Comparison of ENCODE assay signal across 8 cellular contexts in the genomic region with DNA sequence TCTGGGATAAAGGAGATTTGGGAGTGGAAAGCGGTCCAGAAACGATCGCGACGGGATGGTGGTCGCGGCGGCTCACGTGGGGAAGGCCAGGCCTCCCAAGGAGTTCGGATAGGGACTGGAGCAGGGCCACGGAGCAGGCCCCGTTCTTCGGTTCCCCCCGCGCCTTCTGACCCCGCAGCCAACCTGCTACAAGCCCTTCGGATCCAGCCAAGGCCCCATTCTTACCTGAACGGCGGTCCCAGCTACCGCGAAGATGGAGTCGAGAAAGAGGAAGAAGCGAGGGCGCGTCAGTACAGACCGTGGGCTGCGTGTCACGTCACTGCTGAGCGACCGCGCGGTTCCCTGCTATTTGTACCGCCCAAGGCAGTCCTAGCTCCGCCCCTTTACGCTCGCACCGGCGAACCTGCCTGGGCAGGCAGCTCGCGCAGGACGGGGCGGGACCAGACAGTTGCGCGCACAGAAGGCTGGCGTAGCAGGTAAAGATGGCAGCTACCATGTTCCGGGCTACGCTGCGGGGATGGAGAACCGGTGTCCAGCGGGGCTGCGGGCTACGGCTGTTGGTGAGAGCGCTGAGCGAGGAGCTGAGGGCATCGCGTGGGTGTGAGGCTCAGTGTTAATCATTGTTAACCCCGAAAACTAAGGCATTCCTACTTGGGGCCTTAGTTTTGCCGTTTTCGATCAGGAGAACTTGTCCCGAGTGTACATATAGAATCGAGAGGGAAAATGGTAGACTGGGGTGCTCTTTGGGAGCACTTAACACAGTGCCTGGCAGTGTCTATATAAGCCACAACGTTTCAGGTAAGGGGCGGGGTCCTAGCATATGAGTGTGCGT. TPM values are rescaled to one million over a fixed set of nuclear protein-coding genes. Genes with fewer than 3 reads are reported as not detected.
A peak's percentile ranks its signal among the peaks of the same experiment; 100 is the strongest.
DNase-seq lines count a peak whose midpoint lies in the region; ATAC-seq and TF ChIP-seq lines count a peak whose summit lies in the region.

A gene (minus strand): TSS at position 270 of the 832 bp plus-strand sequence. CDS start 321 bp downstream, outside the sequence.
A gene (plus strand): TSS at position 457 of the 832 bp plus-strand sequence. CDS start 26 bp downstream, at position 483.

- H3K27ac Mint-ChIP-seq in activated CD4-positive, alpha-beta T cell treated with anti-CD3 and anti-CD28 coated beads for 36 hours, result peak within 1 kb of the TSS; percentile 100

- TF ChIP-seq POLR2A in GM19193 (IDR thresholded peaks at IDR 0.05; ENCODE audit: extremely low read depth, insufficient read depth, insufficient read length), result peak; percentile 94

- POLR2A ChIA-PET in activated CD4-positive, alpha-beta T cell treated with anti-CD3 and anti-CD28 coated beads for 36 hours (lab: Charles Lee), result interaction anchor here (0.5 to 2.0 kb wide), 13 partner anchors 9 to 377 kb away, joined by 3 to 19 read pairs (median 3); a partner anchor contains a TSS

- DNase-seq in AML-193 (lab: John Stamatoyannopoulos, UW) (peak; percentile 97 to 98), NCI-H524 (lab: John Stamatoyannopoulos, UW) (peak; percentile 90 to 95), choroid plexus epithelial cell (ENCODE audit: low read depth) (peak; percentile 99), kidney tubule cell (ENCODE audit: low spot score) (peak; percentile 98)
- DNase-seq in activated CD4-positive, alpha-beta T cell treated with anti-CD3 and anti-CD28 coated beads for 36 hours, result peak; percentile 100
- peak; percentile 96 to 99 (median 98) for DNase-seq in stimulated activated CD4-positive, alpha-beta T cell treated with anti-CD3 and anti-CD28 coated beads, Interleukin-1b, Interleukin-23, amount 100 ng/mL, for 24 hours (ENCODE audit: low read depth in 4 of 4, low spot score in 1 of 4)

- CTCF ChIA-PET in activated CD4-positive, alpha-beta T cell treated with anti-CD3 and anti-CD28 coated beads for 36 hours (lab: Charles Lee), result interaction anchor here (0.7 to 2.6 kb wide), 11 partner anchors 9 to 386 kb away, joined by 3 to 20 read pairs (median 5); a partner anchor contains a TSS

- no peaks in the 10 kb centered on the region for H3K27me3 Mint-ChIP-seq in activated CD4-positive, alpha-beta T cell treated with anti-CD3 and anti-CD28 coated beads for 36 hours

- peaks cover 62% of the 10 kb centered on the region for H3K36me3 Mint-ChIP-seq in activated CD4-positive, alpha-beta T cell treated with anti-CD3 and anti-CD28 coated beads for 36 hours (ENCODE audit: low read depth)

- TF ChIP-seq CTCF in choroid plexus epithelial cell (conservative IDR thresholded peaks at IDR 0.05; ENCODE audit: low read depth, low read length), result no peak

- peak; percentile 61 for ATAC-seq in HG03439 (IDR thresholded peaks at IDR 0.05; ENCODE audit: unreplicated experiment)
- peak; percentile 89 for ATAC-seq in activated CD4-positive, alpha-beta T cell treated with anti-CD3 and anti-CD28 coated beads for 36 hours

- H3K9me3 Mint-ChIP-seq in activated CD4-positive, alpha-beta T cell treated with anti-CD3 and anti-CD28 coated beads for 36 hours (ENCODE audit: low read depth), result no peaks in the 10 kb centered on the region

- intact Hi-C loops in activated CD4-positive, alpha-beta T cell treated with anti-CD3 and anti-CD28 coated beads for 36 hours (cut with DNase I, micrococcal nuclease), result loop anchor here (1.0 to 2.0 kb wide), 6 partner anchors 12 to 319 kb away; a partner anchor contains a TSS

- H3K4me3 Mint-ChIP-seq in activated CD4-positive, alpha-beta T cell treated with anti-CD3 and anti-CD28 coated beads for 36 hours, result peak within 1 kb of the TSS; percentile 100

- peaks cover 39% of the 10 kb centered on the region for H3K4me1 Mint-ChIP-seq in activated CD4-positive, alpha-beta T cell treated with anti-CD3 and anti-CD28 coated beads for 36 hours

- H3K4me3 ChIP-seq in choroid plexus epithelial cell (ENCODE audit: low read depth, low read length), result peak within 1 kb of the TSS; percentile 98

RNA-seq across cellular contexts. Expression of the first gene that starts in this region (rescaled TPM):
- total RNA-seq in activated CD4-positive, alpha-beta T cell treated with anti-CD3 and anti-CD28 coated beads for 36 hours, result 1,000 to 10,000 TPM; 1,125 to 1,182 TPM

RNA-seq across cellular contexts. Expression of the second gene that starts in this region (rescaled TPM):
- total RNA-seq in activated CD4-positive, alpha-beta T cell treated with anti-CD3 and anti-CD28 coated beads for 36 hours, result 10 to 100 TPM; 58.5 to 62.5 TPM

Comparison
In these comparisons a context has a peak if more than half of its experiments do, and no peak if none do; other contexts are left out.
1. Peak in every context shown above with its lines: DNase-seq, ATAC-seq and H3K4me3 ChIP-seq.